Comparison of ENCODE assay signal across 8 cellular contexts in genomic region chr16:57815987-57816745, GRCh38. TPM values are rescaled to one million over a fixed set of nuclear protein-coding genes. Genes with fewer than 3 reads are reported as not detected.
DNase-seq lines count a peak whose midpoint lies in the region; ATAC-seq and TF ChIP-seq lines count a peak whose summit lies in the region.

No MANE protein-coding gene starts in this region.

- TF ChIP-seq CTCF in cardiac fibroblast (IDR thresholded peaks at IDR 0.05; ENCODE audit: low read depth, low read length) = no peak

- ATAC-seq in GM18498 (IDR thresholded peaks at IDR 0.05; ENCODE audit: unreplicated experiment) = no peak

- H3K4me3 ChIP-seq in cardiac fibroblast (replicated peaks in 1 of 2; ENCODE audit: low read depth in 2 of 2, low read length in 2 of 2) = no peak overlapping the region

- in situ Hi-C loops in SK-MEL-5 (cut with HindIII; ENCODE audit: low pct_unique_long_range_greater_than_20kb, low sequenced_read_pairs) = no loop called here

- peak; percentile 72 for DNase-seq in NCI-H2107 treated with DMSO at 0.1 percent for 48 hours (lab: John Stamatoyannopoulos, UW; ENCODE audit: unreplicated experiment)
- no peak for DNase-seq in NCI-H2107 (lab: John Stamatoyannopoulos, UW)
- peak; percentile 93 for DNase-seq in HK-2 (ENCODE audit: unreplicated experiment)
- DNase-seq in SK-MEL-5 (ENCODE audit: low read depth, low spot score) = peak; percentile 51
- DNase-seq in cardiac fibroblast (ENCODE audit: low read depth in 2 of 2) = peak; percentile 92 to 94
- peak; percentile 79 for DNase-seq in kidney glomerular epithelial cell (lab: John Stamatoyannopoulos, UW)
- DNase-seq in stimulated activated CD4-positive, alpha-beta T cell treated with anti-CD3 and anti-CD28 coated beads, Interleukin-2, amount 100 ng/mL, for 24 hours = peak; percentile 37

RNA-seq across cellular contexts. Expression of gene KIFC3, which starts 13.9 kb away (rescaled TPM):
- total RNA-seq in SK-MEL-5 (2014; rRNA removed; shearing (Covaris generic)) = 50.4 and 68.1 TPM in 2 replicates
- 66.6 and 75.1 TPM in 2 replicates for polyA plus RNA-seq in SK-MEL-5 (2015; cell fraction: cytosol; rRNA removed)
- polyA plus RNA-seq in SK-MEL-5 (2015; cell fraction: nucleus; rRNA removed) = 225 and 263 TPM in 2 replicates
